ENCODE assay signal across 1 cellular context in genomic region chr12:124428136-124428791, GRCh38.
A peak's percentile ranks its signal among the peaks of the same experiment; 100 is the strongest.
TF ChIP-seq lines count a peak whose summit lies in the region.

No MANE protein-coding gene starts in this region.

TF ChIP-seq in K562, 482 proteins besides CTCF, POLR2A, EP300 and RAD21 (continued from another document):
- TF ChIP-seq, protein P1, sequence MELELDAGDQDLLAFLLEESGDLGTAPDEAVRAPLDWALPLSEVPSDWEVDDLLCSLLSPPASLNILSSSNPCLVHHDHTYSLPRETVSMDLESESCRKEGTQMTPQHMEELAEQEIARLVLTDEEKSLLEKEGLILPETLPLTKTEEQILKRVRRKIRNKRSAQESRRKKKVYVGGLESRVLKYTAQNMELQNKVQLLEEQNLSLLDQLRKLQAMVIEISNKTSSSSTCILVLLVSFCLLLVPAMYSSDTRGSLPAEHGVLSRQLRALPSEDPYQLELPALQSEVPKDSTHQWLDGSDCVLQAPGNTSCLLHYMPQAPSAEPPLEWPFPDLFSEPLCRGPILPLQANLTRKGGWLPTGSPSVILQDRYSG (tag; conservative IDR thresholded peaks at IDR 0.05; ENCODE audit: low read depth) = no peak
- TF ChIP-seq SOX6 (IDR thresholded peaks at IDR 0.05) (no peak), DPF2 (IDR thresholded peaks at IDR 0.05) (no peak), EGR1 (conservative IDR thresholded peaks at IDR 0.05) (peak; percentile 44; the same call in 1 of the 2 replicates), ZNF586 (CRISPR knock-in tag; conservative IDR thresholded peaks at IDR 0.05) (no peak), ARID2 (IDR thresholded peaks at IDR 0.05) (no peak)
